21 cellular contexts compared by ENCODE assay signal in genomic region chr4:76233534-76233933, GRCh38. TPM values are rescaled to one million over a fixed set of nuclear protein-coding genes. Genes with fewer than 3 reads are reported as not detected.
DNase-seq lines count a peak whose midpoint lies in the region; ATAC-seq, FAIRE-seq and TF ChIP-seq lines count a peak whose summit lies in the region.
"Had no signal": no experiment of that assay in that cellular context is flagged by ENCODE, and none has a peak within 500 bp of the region (broad histone marks: within the 10 kb centered on the region; RNA-seq: fewer than 3 reads in every experiment).

No MANE protein-coding gene starts in this region.

- H2BK12ac ChIP-seq in H9 (ENCODE audit: insufficient read length, low read depth, low read length), result no peak overlapping the region

- H3T11ph ChIP-seq in H9 (ENCODE audit: low read length), result no peak overlapping the region

- H4K5ac ChIP-seq in H9 (ENCODE audit: insufficient read length, low read depth, low read length), result no peak overlapping the region

- POLR2A ChIA-PET in naive thymus-derived CD8-positive, alpha-beta T cell (lab: Charles Lee), result no interaction called here

- H4K20me1 ChIP-seq in H9 (ENCODE audit: control insufficient read depth, insufficient read depth, insufficient read length), result no peaks in the 10 kb centered on the region

- no peak overlapping the region for H3K56ac ChIP-seq in H9 (ENCODE audit: insufficient read length, low read depth, low read length)

- no peaks in the 10 kb centered on the region for H3K27me3 ChIP-seq in H9 (ENCODE audit: insufficient read depth, low read length)

- no peak overlapping the region for H2AFZ ChIP-seq in H9 (ENCODE audit: low read length)

- no peaks in the 10 kb centered on the region for H3K79me2 ChIP-seq in H9 (ENCODE audit: insufficient read depth, low read length)

- no peak for FAIRE-seq in GM12891 (lab: Jason Lieb, UNC)
- FAIRE-seq: frontal cortex, GM18507 had no signal

- H3K27ac ChIP-seq in H9 (ENCODE audit: insufficient read length, low read depth, low read length) (no peak overlapping the region), SK-N-MC (peak overlapping the region; percentile 82)

- H2BK20ac ChIP-seq in H9 (ENCODE audit: low read depth, low read length, poor library complexity, severe bottlenecking), result no peak overlapping the region

- H2BK15ac ChIP-seq in H9 (ENCODE audit: low read depth, low read length), result no peak overlapping the region

- H4K8ac ChIP-seq in H9 (replicated peaks; ENCODE audit: insufficient read length, low read depth, low read length), result no peak overlapping the region

- H3K27ac Mint-ChIP-seq in H9 (peak overlapping the region in 2 of 3 experiments; percentile 2 to 59; a peak in 4 of 7 replicates), glutamatergic neuron (ENCODE audit: unreplicated experiment) (peak overlapping the region; percentile 99), osteocyte (ENCODE audit: unreplicated experiment) (peak overlapping the region; percentile 56)
- no peak overlapping the region for H3K27ac Mint-ChIP-seq in naive thymus-derived CD8-positive, alpha-beta T cell
- H3K27ac Mint-ChIP-seq: naive thymus-derived CD4-positive, alpha-beta T cell; stimulated activated naive CD8-positive, alpha-beta T cell treated with anti-CD3 and anti-CD28 coated beads, Interleukin-15, amount 100 ng/mL, for 72 hours; T-helper 1 cell treated with Interleukin-12 subunit alpha and Interleukin-12 subunit beta and Interleukin-4 antibody, amounts not matched to agents 30 μg/mL and 1 μg/mL, for 36 hours had no signal

- no peaks in the 10 kb centered on the region; the same call in none of the 2 replicates for H3K27me3 Mint-ChIP-seq in H9 (ENCODE audit: low read depth)
- H3K27me3 Mint-ChIP-seq in glutamatergic neuron (ENCODE audit: unreplicated experiment), result no peaks in the 10 kb centered on the region
- H3K27me3 Mint-ChIP-seq in osteocyte (ENCODE audit: unreplicated experiment), result peaks cover 5% of the 10 kb centered on the region
- H3K27me3 Mint-ChIP-seq in naive thymus-derived CD8-positive, alpha-beta T cell, result peaks cover 0 to 5% (median 0%) of the 10 kb centered on the region in 5 donors
- H3K27me3 Mint-ChIP-seq: stimulated activated naive CD8-positive, alpha-beta T cell treated with anti-CD3 and anti-CD28 coated beads, Interleukin-15, amount 100 ng/mL, for 72 hours had no signal

- H3K23ac ChIP-seq in H9 (ENCODE audit: insufficient read length, low read depth, low read length), result no peak overlapping the region

- no peak overlapping the region for H2BK5ac ChIP-seq in H9 (ENCODE audit: insufficient read length, low read length)

- no peaks in the 10 kb centered on the region for H3K79me1 ChIP-seq in H9 (ENCODE audit: insufficient read depth, low read depth, low read length, poor library complexity, severe bottlenecking)

- TF ChIP-seq CTCF in H9 (conservative IDR thresholded peaks at IDR 0.05) (no peak), glutamatergic neuron (IDR thresholded peaks at IDR 0.05; ENCODE audit: partially characterized antibody, unreplicated experiment) (no peak), osteocyte (IDR thresholded peaks at IDR 0.05) (no peak)

- H3K4ac ChIP-seq in H9 (ENCODE audit: low read depth, low read length), result no peak overlapping the region

- H3K23me2 ChIP-seq in H9 (ENCODE audit: insufficient read length, low read depth, low read length, poor library complexity, severe bottlenecking), result peaks cover 7% of the 10 kb centered on the region

- no peak for DNase-seq in H9
- DNase-seq in SK-N-MC (ENCODE audit: low read depth, low spot score), result peak; percentile 51
- DNase-seq in glutamatergic neuron, result peak; percentile 40
- DNase-seq in osteocyte (ENCODE audit: extremely low spot score, unreplicated experiment), result no peak
- DNase-seq in Ammon's horn (ENCODE audit: low spot score), result no peak
- no peak for DNase-seq in GM12891 (ENCODE audit: insufficient read length, low spot score)
- DNase-seq in NCI-H1930 (lab: John Stamatoyannopoulos, UW), result no peak
- no peak for DNase-seq in naive thymus-derived CD8-positive, alpha-beta T cell
- DNase-seq: activated CD4-positive, alpha-beta T cell treated with anti-CD3 and anti-CD28 coated beads, Interleukin-2, amount 50 U/mL, for 48 hours; GDM1; HCEC 1CT; kidney glomerular epithelial cell; naive thymus-derived CD4-positive, alpha-beta T cell; NCI-H2227 treated with DMSO at 0.1 percent for 48 hours; PC-3; stimulated activated naive CD8-positive, alpha-beta T cell treated with anti-CD3 and anti-CD28 coated beads, Interleukin-15, amount 100 ng/mL, for 72 hours had no signal

- ATAC-seq in naive thymus-derived CD8-positive, alpha-beta T cell, result no peak
- ATAC-seq: naive thymus-derived CD4-positive, alpha-beta T cell; PC-3; stimulated activated naive CD8-positive, alpha-beta T cell treated with anti-CD3 and anti-CD28 coated beads, Interleukin-15, amount 100 ng/mL, for 72 hours had no signal

- H3K4me2 ChIP-seq in H9 (ENCODE audit: insufficient read depth, insufficient read length, low read length), result peak overlapping the region; percentile 61

- H3K4me3 Mint-ChIP-seq in H9 (peak overlapping the region; percentile 35 to 61), glutamatergic neuron (ENCODE audit: unreplicated experiment) (peak overlapping the region; percentile 91), osteocyte (ENCODE audit: unreplicated experiment) (peak overlapping the region; percentile 64)
- peak overlapping the region in 1 of 10 donors; percentile 24 for H3K4me3 Mint-ChIP-seq in naive thymus-derived CD8-positive, alpha-beta T cell
- H3K4me3 Mint-ChIP-seq: naive thymus-derived CD4-positive, alpha-beta T cell; stimulated activated naive CD8-positive, alpha-beta T cell treated with anti-CD3 and anti-CD28 coated beads, Interleukin-15, amount 100 ng/mL, for 72 hours; T-helper 1 cell treated with Interleukin-12 subunit alpha and Interleukin-12 subunit beta and Interleukin-4 antibody, amounts not matched to agents 30 μg/mL and 1 μg/mL, for 36 hours had no signal

- no peaks in the 10 kb centered on the region for H3K36me3 ChIP-seq in SK-N-MC (ENCODE audit: insufficient read depth, low read length)

- H3K9me3 ChIP-seq in H9 (ENCODE audit: control insufficient read depth, low read depth, low read length) (no peaks in the 10 kb centered on the region), SK-N-MC (ENCODE audit: low read depth, low read length) (no peaks in the 10 kb centered on the region)

- no peak overlapping the region for H3K14ac ChIP-seq in H9 (ENCODE audit: insufficient read depth, low read length)

- peaks cover 6% of the 10 kb centered on the region; the same call in 1 of the 2 replicates for H3K4me1 ChIP-seq in H9 (ENCODE audit: insufficient read depth, low read length)

- H3K18ac ChIP-seq in H9 (ENCODE audit: insufficient read length, low read depth, low read length), result no peak overlapping the region

- no peak overlapping the region for H2AK5ac ChIP-seq in H9 (ENCODE audit: insufficient read length, low read length)

- WGBS in H9 (ENCODE audit: extremely low coverage, insufficient read length, low lambda C conversion rate), result no CpG with 5 or more reads among the region's 2 CpGs

- H4K91ac ChIP-seq in H9 (ENCODE audit: insufficient read length, low read depth, low read length), result no peak overlapping the region

- peak overlapping the region; percentile 65 for H3K4me3 ChIP-seq in SK-N-MC

- TF ChIP-seq POLR2A in GM12891 (IDR thresholded peaks at IDR 0.05; ENCODE audit: low read depth, low read length), result no peak

- peak overlapping the region; percentile 61 for H3K9ac ChIP-seq in H9 (ENCODE audit: extremely low read depth, insufficient read length, low read length)
- H3K9ac ChIP-seq in SK-N-MC (ENCODE audit: insufficient read length), result peak overlapping the region; percentile 37

- H3K4me1 Mint-ChIP-seq in H9 (peaks cover 30 to 41% of the 10 kb centered on the region in 2 experiments), glutamatergic neuron (ENCODE audit: low read depth, unreplicated experiment) (peaks cover 13% of the 10 kb centered on the region), osteocyte (ENCODE audit: unreplicated experiment) (peaks cover 19% of the 10 kb centered on the region)
- H3K4me1 Mint-ChIP-seq in naive thymus-derived CD8-positive, alpha-beta T cell, result peaks cover 0 to 2% (median 0%) of the 10 kb centered on the region in 4 donors
- H3K4me1 Mint-ChIP-seq: stimulated activated naive CD8-positive, alpha-beta T cell treated with anti-CD3 and anti-CD28 coated beads, Interleukin-15, amount 100 ng/mL, for 72 hours had no signal

- peaks cover 11 to 18% (median 17%) of the 10 kb centered on the region in 3 experiments; a peak in 6 of 7 replicates for H3K36me3 Mint-ChIP-seq in H9 (ENCODE audit: insufficient read depth in 1 of 3, low read depth in 3 of 3)
- H3K36me3 Mint-ChIP-seq in glutamatergic neuron (ENCODE audit: unreplicated experiment), result peaks cover 16% of the 10 kb centered on the region
- peaks cover 9% of the 10 kb centered on the region for H3K36me3 Mint-ChIP-seq in osteocyte (ENCODE audit: unreplicated experiment)
- H3K36me3 Mint-ChIP-seq in naive thymus-derived CD8-positive, alpha-beta T cell, result peaks cover 0 to 23% (median 13%) of the 10 kb centered on the region in 3 donors

- peaks cover 14% of the 10 kb centered on the region in 2 experiments for H3K9me3 Mint-ChIP-seq in H9
- peaks cover 10% of the 10 kb centered on the region for H3K9me3 Mint-ChIP-seq in glutamatergic neuron (ENCODE audit: unreplicated experiment)
- H3K9me3 Mint-ChIP-seq in osteocyte (ENCODE audit: unreplicated experiment), result peaks cover 10% of the 10 kb centered on the region
- H3K9me3 Mint-ChIP-seq in naive thymus-derived CD8-positive, alpha-beta T cell, result peaks cover 1 to 24% (median 20%) of the 10 kb centered on the region in 9 donors

- H2BK120ac ChIP-seq in H9 (ENCODE audit: low read depth, low read length, poor library complexity, severe bottlenecking), result no peak overlapping the region

TF ChIP-seq in GM12891, 5 proteins besides CTCF, POLR2A, EP300 and RAD21:
- no peak for TF ChIP-seq PAX5 (IDR thresholded peaks at IDR 0.05; ENCODE audit: insufficient read depth, low read length, severe bottlenecking)
- TF ChIP-seq TAF1 (IDR thresholded peaks at IDR 0.05; ENCODE audit: low read depth, low read length), result no peak
- no peak for TF ChIP-seq POLR2AphosphoS5 (IDR thresholded peaks at IDR 0.05; ENCODE audit: low read depth, low read length)
- no peak for TF ChIP-seq POU2F2 (IDR thresholded peaks at IDR 0.05; ENCODE audit: low read depth, low read length)
- no peak for TF ChIP-seq SPI1 (IDR thresholded peaks at IDR 0.05; ENCODE audit: low read depth, low read length)

RNA-seq across cellular contexts. Expression of gene FAM47E, which starts 18.0 kb away (rescaled TPM):
- total RNA-seq in H9 (2021) (1.0 and 2.0 TPM in 2 replicates), glutamatergic neuron (ENCODE audit: unreplicated experiment) (2.9 TPM), osteocyte (0.55 and 0.70 TPM in 2 replicates)
- polyA plus RNA-seq in GM12891 (2012; ENCODE audit: low read depth, missing spikeins), result not detected
- total RNA-seq in naive thymus-derived CD8-positive, alpha-beta T cell, result 1 to 10 TPM in 1 of 2 experiments, under 1 TPM in 1; 0.60 to 1.3 TPM
- polyA plus RNA-seq in naive thymus-derived CD8-positive, alpha-beta T cell, result under 1 TPM in 1 of 3 donors, not detected in 2; 0.64 TPM
- total RNA-seq: M059J had no signal
- polyA plus RNA-seq: CD14-positive monocyte had no signal

RNA-seq across cellular contexts. Expression of gene SCARB2, which starts 19.9 kb away (rescaled TPM):
- 35.4 and 36.4 TPM in 2 replicates for total RNA-seq in H9 (2021)
- total RNA-seq in glutamatergic neuron (ENCODE audit: unreplicated experiment), result 330 TPM
- 179 and 187 TPM in 2 replicates for total RNA-seq in osteocyte
- 3.7 TPM for polyA plus RNA-seq in GM12891 (2012; ENCODE audit: low read depth, missing spikeins)
- total RNA-seq in naive thymus-derived CD8-positive, alpha-beta T cell, result 10 to 100 TPM; 23.2 to 25.8 TPM
- polyA plus RNA-seq in naive thymus-derived CD8-positive, alpha-beta T cell, result 10 to 100 TPM; 11.0 to 14.3 (median 14.0) TPM

Comparison
In these comparisons a context has a peak if more than half of its experiments do, and no peak if none do; other contexts are left out.
1. DNase-seq: peak in SK-N-MC (single experiment) and glutamatergic neuron (single experiment); none in H9 (single experiment), osteocyte (single experiment), Ammon's horn (single experiment), GM12891 (single experiment), NCI-H1930 (0 of 2) and naive thymus-derived CD8-positive, alpha-beta T cell (0 of 10).
2. H3K27ac Mint-ChIP-seq: peak in H9 (2 of 3), glutamatergic neuron (single experiment) and osteocyte (single experiment); none in naive thymus-derived CD8-positive, alpha-beta T cell (0 of 10).